ENCODE assay signal across 9 cellular contexts in genomic region chr3:138068579-138069174, GRCh38. TPM values are rescaled to one million over a fixed set of nuclear protein-coding genes. Genes with fewer than 3 reads are reported as not detected.
A peak's percentile ranks its signal among the peaks of the same experiment; 100 is the strongest.
DNase-seq lines count a peak whose midpoint lies in the region; ATAC-seq and TF ChIP-seq lines count a peak whose summit lies in the region.
"Had no signal": no experiment of that assay in that cellular context is flagged by ENCODE, and none has a peak within 500 bp of the region (broad histone marks: within the 10 kb centered on the region; RNA-seq: fewer than 3 reads in every experiment).

No MANE protein-coding gene starts in this region.

- H2BK120ac ChIP-seq in mesendoderm (ENCODE audit: low read depth, low read length): no peak overlapping the region

- WGBS in mesendoderm (ENCODE audit: extremely low coverage, insufficient coverage, low lambda C conversion rate): no CpG with 5 or more reads among the region's 14 CpGs

- no peaks in the 10 kb centered on the region for H3K27me3 ChIP-seq in CD8-positive, alpha-beta memory T cell (ENCODE audit: insufficient read depth, low read length, poor library complexity, severe bottlenecking)
- H3K27me3 ChIP-seq in effector memory CD4-positive, alpha-beta T cell (replicated peaks; ENCODE audit: control insufficient read depth, insufficient read depth, low read length, poor library complexity, severe bottlenecking): no peaks in the 10 kb centered on the region
- H3K27me3 ChIP-seq in mesendoderm (ENCODE audit: insufficient read depth, low read length, poor library complexity): no peaks in the 10 kb centered on the region

- H3K9ac ChIP-seq in mesendoderm (ENCODE audit: low read length): no peak overlapping the region

- H3K9me3 ChIP-seq in CD8-positive, alpha-beta memory T cell (ENCODE audit: low read length): no peaks in the 10 kb centered on the region
- H3K9me3 ChIP-seq in effector memory CD4-positive, alpha-beta T cell (ENCODE audit: control insufficient read depth, low read length): no peaks in the 10 kb centered on the region

- H2BK15ac ChIP-seq in mesendoderm (replicated peaks; ENCODE audit: low read depth): no peak overlapping the region

- no peak overlapping the region for H3K4me3 ChIP-seq in CD8-positive, alpha-beta memory T cell (ENCODE audit: low read length)
- no peak overlapping the region for H3K4me3 ChIP-seq in effector memory CD4-positive, alpha-beta T cell (ENCODE audit: insufficient read depth, low read depth, low read length, poor library complexity, severe bottlenecking)
- no peak overlapping the region for H3K4me3 ChIP-seq in mesendoderm (ENCODE audit: low read length)

- no peaks in the 10 kb centered on the region for H3K4me1 ChIP-seq in CD8-positive, alpha-beta memory T cell (ENCODE audit: insufficient read depth, low read length)
- no peaks in the 10 kb centered on the region for H3K4me1 ChIP-seq in effector memory CD4-positive, alpha-beta T cell (ENCODE audit: control insufficient read depth, insufficient read depth, low read length, poor library complexity, severe bottlenecking)
- no peaks in the 10 kb centered on the region for H3K4me1 ChIP-seq in mesendoderm (ENCODE audit: control insufficient read depth, low read depth, low read length)

- POLR2A ChIA-PET in CD8-positive, alpha-beta memory T cell (lab: Charles Lee): no interaction called here
- POLR2A ChIA-PET in activated CD8-positive, alpha-beta T cell treated with anti-CD3 and anti-CD28 coated beads for 36 hours (lab: Charles Lee): no interaction called here

- no peak overlapping the region for H3K27ac ChIP-seq in CD8-positive, alpha-beta memory T cell (ENCODE audit: low read depth, low read length)
- no peak overlapping the region for H3K27ac ChIP-seq in effector memory CD4-positive, alpha-beta T cell (ENCODE audit: insufficient read depth, low read length, poor library complexity, severe bottlenecking)
- no peak overlapping the region for H3K27ac ChIP-seq in mesendoderm (ENCODE audit: low read depth, low read length)

- H3K9me3 Mint-ChIP-seq in CD8-positive, alpha-beta memory T cell: no peaks in the 10 kb centered on the region
- H3K9me3 Mint-ChIP-seq in activated CD8-positive, alpha-beta T cell treated with anti-CD3 and anti-CD28 coated beads for 36 hours: no peaks in the 10 kb centered on the region

- H2BK5ac ChIP-seq in mesendoderm (ENCODE audit: low read length): no peak overlapping the region

- peaks cover 5 to 28% of the 10 kb centered on the region in 2 donors for H3K27me3 Mint-ChIP-seq in CD8-positive, alpha-beta memory T cell
- peaks cover 10% of the 10 kb centered on the region for H3K27me3 Mint-ChIP-seq in activated CD8-positive, alpha-beta T cell treated with anti-CD3 and anti-CD28 coated beads for 36 hours

- intact Hi-C loops in activated CD8-positive, alpha-beta T cell treated with anti-CD3 and anti-CD28 coated beads for 36 hours (cut with micrococcal nuclease): loop anchor here (2.0 kb wide), 1 partner anchor 50 kb away; no protein-coding TSS in a partner anchor

- H2AK5ac ChIP-seq in mesendoderm (ENCODE audit: low read length): no peak overlapping the region

- no peak overlapping the region for H3K27ac Mint-ChIP-seq in CD8-positive, alpha-beta memory T cell
- no peak overlapping the region for H3K27ac Mint-ChIP-seq in activated CD8-positive, alpha-beta T cell treated with anti-CD3 and anti-CD28 coated beads for 36 hours
- H3K27ac Mint-ChIP-seq: activated naive CD8-positive, alpha-beta T cell had no signal

- no peak overlapping the region for H3K56ac ChIP-seq in mesendoderm (ENCODE audit: low read length)

- CTCF ChIA-PET in CD8-positive, alpha-beta memory T cell (lab: Charles Lee): interaction anchor here (1.8 kb wide), 1 partner anchor 50 kb away, joined by 12 read pairs; no protein-coding TSS in a partner anchor
- CTCF ChIA-PET in activated CD8-positive, alpha-beta T cell treated with anti-CD3 and anti-CD28 coated beads for 36 hours (lab: Charles Lee): interaction anchor here (0.7 to 12.7 kb wide), 12 partner anchors 9 to 105 kb away, joined by 3 to 181 read pairs (median 4); partner anchors contain the start of gene DZIP1L

- no peaks in the 10 kb centered on the region for H3K36me3 Mint-ChIP-seq in CD8-positive, alpha-beta memory T cell
- H3K36me3 Mint-ChIP-seq in activated CD8-positive, alpha-beta T cell treated with anti-CD3 and anti-CD28 coated beads for 36 hours (ENCODE audit: low read depth): no peaks in the 10 kb centered on the region
- H3K36me3 Mint-ChIP-seq: activated naive CD8-positive, alpha-beta T cell had no signal

- H3K4me2 ChIP-seq in mesendoderm (ENCODE audit: low read length): no peak overlapping the region

- H4K5ac ChIP-seq in mesendoderm (ENCODE audit: low read length): no peak overlapping the region

- no peak overlapping the region for H4K8ac ChIP-seq in mesendoderm (ENCODE audit: low read depth, low read length)

- H3K4ac ChIP-seq in mesendoderm (ENCODE audit: low read depth, low read length): no peak overlapping the region

- TF ChIP-seq CTCF in activated CD8-positive, alpha-beta T cell treated with anti-CD3 and anti-CD28 coated beads for 36 hours (IDR thresholded peaks at IDR 0.05): peak; percentile 85

- no peak overlapping the region for H3K4me3 Mint-ChIP-seq in CD8-positive, alpha-beta memory T cell
- H3K4me3 Mint-ChIP-seq in activated CD8-positive, alpha-beta T cell treated with anti-CD3 and anti-CD28 coated beads for 36 hours: no peak overlapping the region
- H3K4me3 Mint-ChIP-seq: activated naive CD8-positive, alpha-beta T cell had no signal

- no peak overlapping the region for H3K18ac ChIP-seq in mesendoderm (ENCODE audit: low read length)

- peak; percentile 81 for ATAC-seq in GM19324 (IDR thresholded peaks at IDR 0.05; ENCODE audit: low FRiP score, unreplicated experiment)
- peak; percentile 76 for ATAC-seq in HG03432 (IDR thresholded peaks at IDR 0.05; ENCODE audit: unreplicated experiment)
- peak; percentile 76 for ATAC-seq in activated CD8-positive, alpha-beta T cell treated with anti-CD3 and anti-CD28 coated beads for 36 hours

- no peaks in the 10 kb centered on the region for H3K79me1 ChIP-seq in mesendoderm (ENCODE audit: low read length)

- DNase-seq in CD8-positive, alpha-beta memory T cell: peak; percentile 46 to 73 (median 52)
- DNase-seq in NCI-H748 (lab: John Stamatoyannopoulos, UW; ENCODE audit: unreplicated experiment): peak; percentile 57
- peak; percentile 84 for DNase-seq in activated CD8-positive, alpha-beta T cell treated with anti-CD3 and anti-CD28 coated beads for 36 hours
- DNase-seq in effector memory CD4-positive, alpha-beta T cell: peak; percentile 16 to 49 (median 30)
- DNase-seq in mesendoderm: peak; percentile 87
- DNase-seq in stimulated activated CD8-positive, alpha-beta memory T cell treated with anti-CD3 and anti-CD28 coated beads, Interleukin-4, amount 100 ng/mL, for 1 hour (ENCODE audit: low read depth in 2 of 2, low spot score in 1 of 2): peak; percentile 37 to 52

- H3K79me2 ChIP-seq in mesendoderm (ENCODE audit: control insufficient read depth, insufficient read depth, low read length): no peaks in the 10 kb centered on the region

- H3K36me3 ChIP-seq in CD8-positive, alpha-beta memory T cell (ENCODE audit: insufficient read depth, low read length): no peaks in the 10 kb centered on the region
- H3K36me3 ChIP-seq in effector memory CD4-positive, alpha-beta T cell (ENCODE audit: control insufficient read depth, insufficient read depth, low read length): no peaks in the 10 kb centered on the region
- H3K36me3 ChIP-seq in mesendoderm (ENCODE audit: control insufficient read depth, insufficient read depth, low read length): peaks cover 2% of the 10 kb centered on the region

- H3K4me1 Mint-ChIP-seq in CD8-positive, alpha-beta memory T cell: no peaks in the 10 kb centered on the region
- peaks cover 4% of the 10 kb centered on the region for H3K4me1 Mint-ChIP-seq in activated CD8-positive, alpha-beta T cell treated with anti-CD3 and anti-CD28 coated beads for 36 hours (ENCODE audit: low read depth)

- H3K23ac ChIP-seq in mesendoderm (ENCODE audit: low read length): no peak overlapping the region

RNA-seq across cellular contexts. Expression of gene DZIP1L, which starts 46.7 kb away (rescaled TPM):
- under 1 TPM in 1 of 2 experiments, not detected in 1; 0.20 TPM for total RNA-seq in CD8-positive, alpha-beta memory T cell
- polyA plus RNA-seq in CD8-positive, alpha-beta memory T cell: not detected
- not detected for total RNA-seq in activated CD8-positive, alpha-beta T cell treated with anti-CD3 and anti-CD28 coated beads for 36 hours
- 2.6 TPM for polyA plus RNA-seq in mesendoderm (2013, experiment 1 of 2)
- 2.6 TPM for polyA plus RNA-seq in mesendoderm (2013, experiment 2 of 2)

RNA-seq across cellular contexts. Expression of gene CLDN18, which starts 58.7 kb away (rescaled TPM):
- total RNA-seq in CD8-positive, alpha-beta memory T cell: not detected
- polyA plus RNA-seq in CD8-positive, alpha-beta memory T cell: not detected
- not detected for total RNA-seq in activated CD8-positive, alpha-beta T cell treated with anti-CD3 and anti-CD28 coated beads for 36 hours
- polyA plus RNA-seq in mesendoderm (2013, experiment 1 of 2): not detected
- polyA plus RNA-seq in mesendoderm (2013, experiment 2 of 2): not detected

Comparison
In these comparisons a context has a peak if more than half of its experiments do, and no peak if none do; other contexts are left out.
1. DNase-seq: peak in every context shown above with its lines; median percentile 87 in mesendoderm; 84 in activated CD8-positive, alpha-beta T cell treated with anti-CD3 and anti-CD28 coated beads for 36 hours; 57 in NCI-H748; 52 in CD8-positive, alpha-beta memory T cell; 44 in stimulated activated CD8-positive, alpha-beta memory T cell treated with anti-CD3 and anti-CD28 coated beads, Interleukin-4, amount 100 ng/mL, for 1 hour; 30 in effector memory CD4-positive, alpha-beta T cell.